1 cellular context compared by ENCODE assay signal in the genomic region with DNA sequence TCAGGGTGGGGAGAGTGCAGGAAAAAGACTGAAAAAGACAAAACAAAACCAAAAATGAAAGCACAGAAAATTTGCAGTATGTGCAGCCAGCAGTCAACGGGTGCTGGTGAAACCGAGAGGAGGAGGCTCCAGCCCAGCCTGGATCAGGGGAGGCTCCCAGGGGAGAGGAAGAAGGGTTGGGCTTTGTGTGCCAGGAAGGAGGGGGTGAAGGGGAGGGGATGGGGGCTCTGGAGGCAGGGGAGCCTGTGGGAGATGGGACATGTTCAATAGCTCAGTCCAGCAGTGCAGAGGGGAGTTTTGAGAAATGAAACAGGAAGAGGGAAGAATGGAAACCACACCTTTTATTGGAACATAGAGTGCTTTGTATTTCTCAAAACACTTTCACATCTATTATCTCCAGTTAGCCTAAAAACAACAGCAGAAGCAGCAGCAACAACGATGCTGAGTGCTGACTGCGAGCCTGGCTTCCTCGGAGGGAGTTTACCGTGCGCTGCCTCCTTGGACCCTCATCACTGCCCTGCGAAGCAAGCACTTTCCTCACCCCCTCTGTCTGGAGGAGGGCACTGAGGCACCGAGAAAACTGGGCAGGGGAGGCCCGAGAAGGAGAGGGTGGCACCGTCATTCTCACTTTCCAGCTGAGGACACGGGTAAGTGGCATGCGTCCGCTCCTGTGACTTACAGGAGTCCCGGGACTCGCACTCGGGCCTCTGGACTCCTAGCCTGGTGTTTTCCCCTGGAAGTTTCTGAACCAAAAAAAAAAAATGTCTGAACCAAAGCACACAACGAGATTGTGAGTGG.
TF ChIP-seq lines count a peak whose summit lies in the region.

No MANE protein-coding gene starts in this region.

TF ChIP-seq in GM23338, 12 proteins besides CTCF, POLR2A, EP300 and RAD21 (continued from another document):
- TF ChIP-seq, protein P1, sequence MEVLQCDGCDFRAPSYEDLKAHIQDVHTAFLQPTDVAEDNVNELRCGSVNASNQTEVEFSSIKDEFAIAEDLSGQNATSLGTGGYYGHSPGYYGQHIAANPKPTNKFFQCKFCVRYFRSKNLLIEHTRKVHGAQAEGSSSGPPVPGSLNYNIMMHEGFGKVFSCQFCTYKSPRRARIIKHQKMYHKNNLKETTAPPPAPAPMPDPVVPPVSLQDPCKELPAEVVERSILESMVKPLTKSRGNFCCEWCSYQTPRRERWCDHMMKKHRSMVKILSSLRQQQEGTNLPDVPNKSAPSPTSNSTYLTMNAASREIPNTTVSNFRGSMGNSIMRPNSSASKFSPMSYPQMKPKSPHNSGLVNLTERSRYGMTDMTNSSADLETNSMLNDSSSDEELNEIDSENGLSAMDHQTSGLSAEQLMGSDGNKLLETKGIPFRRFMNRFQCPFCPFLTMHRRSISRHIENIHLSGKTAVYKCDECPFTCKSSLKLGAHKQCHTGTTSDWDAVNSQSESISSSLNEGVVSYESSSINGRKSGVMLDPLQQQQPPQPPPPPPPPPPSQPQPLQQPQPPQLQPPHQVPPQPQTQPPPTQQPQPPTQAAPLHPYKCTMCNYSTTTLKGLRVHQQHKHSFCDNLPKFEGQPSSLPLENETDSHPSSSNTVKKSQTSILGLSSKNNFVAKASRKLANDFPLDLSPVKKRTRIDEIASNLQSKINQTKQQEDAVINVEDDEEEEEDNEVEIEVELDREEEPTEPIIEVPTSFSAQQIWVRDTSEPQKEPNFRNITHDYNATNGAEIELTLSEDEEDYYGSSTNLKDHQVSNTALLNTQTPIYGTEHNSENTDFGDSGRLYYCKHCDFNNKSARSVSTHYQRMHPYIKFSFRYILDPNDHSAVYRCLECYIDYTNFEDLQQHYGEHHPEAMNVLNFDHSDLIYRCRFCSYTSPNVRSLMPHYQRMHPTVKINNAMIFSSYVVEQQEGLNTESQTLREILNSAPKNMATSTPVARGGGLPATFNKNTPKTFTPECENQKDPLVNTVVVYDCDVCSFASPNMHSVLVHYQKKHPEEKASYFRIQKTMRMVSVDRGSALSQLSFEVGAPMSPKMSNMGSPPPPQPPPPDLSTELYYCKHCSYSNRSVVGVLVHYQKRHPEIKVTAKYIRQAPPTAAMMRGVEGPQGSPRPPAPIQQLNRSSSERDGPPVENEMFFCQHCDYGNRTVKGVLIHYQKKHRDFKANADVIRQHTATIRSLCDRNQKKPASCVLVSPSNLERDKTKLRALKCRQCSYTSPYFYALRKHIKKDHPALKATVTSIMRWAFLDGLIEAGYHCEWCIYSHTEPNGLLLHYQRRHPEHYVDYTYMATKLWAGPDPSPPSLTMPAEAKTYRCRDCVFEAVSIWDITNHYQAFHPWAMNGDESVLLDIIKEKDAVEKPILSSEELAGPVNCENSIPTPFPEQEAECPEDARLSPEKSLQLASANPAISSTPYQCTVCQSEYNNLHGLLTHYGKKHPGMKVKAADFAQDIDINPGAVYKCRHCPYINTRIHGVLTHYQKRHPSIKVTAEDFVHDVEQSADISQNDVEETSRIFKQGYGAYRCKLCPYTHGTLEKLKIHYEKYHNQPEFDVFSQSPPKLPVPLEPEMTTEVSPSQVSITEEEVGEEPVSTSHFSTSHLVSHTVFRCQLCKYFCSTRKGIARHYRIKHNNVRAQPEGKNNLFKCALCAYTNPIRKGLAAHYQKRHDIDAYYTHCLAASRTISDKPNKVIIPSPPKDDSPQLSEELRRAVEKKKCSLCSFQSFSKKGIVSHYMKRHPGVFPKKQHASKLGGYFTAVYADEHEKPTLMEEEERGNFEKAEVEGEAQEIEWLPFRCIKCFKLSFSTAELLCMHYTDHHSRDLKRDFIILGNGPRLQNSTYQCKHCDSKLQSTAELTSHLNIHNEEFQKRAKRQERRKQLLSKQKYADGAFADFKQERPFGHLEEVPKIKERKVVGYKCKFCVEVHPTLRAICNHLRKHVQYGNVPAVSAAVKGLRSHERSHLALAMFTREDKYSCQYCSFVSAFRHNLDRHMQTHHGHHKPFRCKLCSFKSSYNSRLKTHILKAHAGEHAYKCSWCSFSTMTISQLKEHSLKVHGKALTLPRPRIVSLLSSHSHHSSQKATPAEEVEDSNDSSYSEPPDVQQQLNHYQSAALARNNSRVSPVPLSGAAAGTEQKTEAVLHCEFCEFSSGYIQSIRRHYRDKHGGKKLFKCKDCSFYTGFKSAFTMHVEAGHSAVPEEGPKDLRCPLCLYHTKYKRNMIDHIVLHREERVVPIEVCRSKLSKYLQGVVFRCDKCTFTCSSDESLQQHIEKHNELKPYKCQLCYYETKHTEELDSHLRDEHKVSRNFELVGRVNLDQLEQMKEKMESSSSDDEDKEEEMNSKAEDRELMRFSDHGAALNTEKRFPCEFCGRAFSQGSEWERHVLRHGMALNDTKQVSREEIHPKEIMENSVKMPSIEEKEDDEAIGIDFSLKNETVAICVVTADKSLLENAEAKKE (CRISPR knock-in tag; IDR thresholded peaks at IDR 0.05) = no peak
- TF ChIP-seq EZH2 (IDR thresholded peaks at IDR 0.05; ENCODE audit: low read depth, unreplicated experiment) = no peak
- no peak for TF ChIP-seq ZNF114 (CRISPR knock-in tag; IDR thresholded peaks at IDR 0.05)
- no peak for TF ChIP-seq ZNF331 (CRISPR knock-in tag; IDR thresholded peaks at IDR 0.05; ENCODE audit: low read depth)
